ENCODE assay signal across 8 cellular contexts in the genomic region with DNA sequence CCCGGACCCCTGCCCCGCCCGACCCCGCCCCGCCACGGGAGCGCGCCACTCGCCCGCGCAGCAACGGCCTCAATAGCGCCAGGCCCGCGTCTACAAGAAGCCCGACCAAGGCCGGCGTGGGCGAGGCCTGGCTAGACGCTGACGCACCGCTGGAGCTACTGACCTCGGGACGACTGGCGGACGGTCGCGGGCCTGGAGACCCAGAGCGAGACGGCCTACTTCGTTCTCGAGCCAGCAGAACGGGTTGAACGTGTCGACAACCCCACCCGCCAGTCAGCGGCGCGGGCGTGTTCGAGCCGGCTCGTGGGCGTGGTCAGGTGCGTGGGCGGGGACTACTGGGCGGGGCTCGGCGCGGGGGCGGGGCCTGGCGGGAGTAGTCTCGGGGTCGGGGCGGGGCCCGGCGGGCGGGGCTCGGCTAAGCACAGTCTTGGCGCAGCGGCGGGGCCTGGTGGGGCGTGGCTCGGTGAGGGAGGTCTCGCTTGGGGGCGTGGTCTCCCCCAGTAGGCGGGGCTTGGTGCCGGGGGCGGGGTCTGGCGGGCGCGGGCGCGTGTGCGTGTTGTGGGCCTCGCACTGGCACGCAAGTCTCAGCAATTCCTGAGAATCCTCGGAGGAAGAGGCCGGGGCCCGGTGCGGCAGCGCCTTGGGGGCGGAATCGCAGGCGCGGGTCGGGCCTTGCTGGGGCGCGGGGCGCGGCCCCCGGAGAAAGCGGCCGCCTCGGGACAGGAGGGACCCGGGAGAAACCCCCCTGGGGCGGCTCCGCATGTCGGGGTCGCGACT. TPM values are rescaled to one million over a fixed set of nuclear protein-coding genes. Genes with fewer than 3 reads are reported as not detected.
DNase-seq lines count a peak whose midpoint lies in the region; ATAC-seq and TF ChIP-seq lines count a peak whose summit lies in the region.

A gene (minus strand): TSS at position 293 of the 777 bp plus-strand sequence. CDS start 5,080 bp downstream, outside the sequence.

- H3K27me3 ChIP-seq in kidney epithelial cell (ENCODE audit: control insufficient read depth, insufficient read depth, low read length), result no peaks in the 10 kb centered on the region

- ATAC-seq in GM19035 (IDR thresholded peaks at IDR 0.05; ENCODE audit: unreplicated experiment) (peak; percentile 45), HG03354 (IDR thresholded peaks at IDR 0.05; ENCODE audit: poor library complexity, severe bottlenecking, unreplicated experiment) (peak; percentile 48)

- DNase-seq in AG09309 (ENCODE audit: low read depth) (peak; percentile 75), NCI-H446 treated with DMSO at 0.1 percent for 48 hours (lab: John Stamatoyannopoulos, UW) (peak; percentile 88), cerebellar nuclear complex (lab: John Stamatoyannopoulos, UW) (peak; percentile 50 to 83), kidney epithelial cell (ENCODE audit: low read depth) (peak; percentile 60)
- DNase-seq in activated CD4-positive, alpha-beta T cell treated with anti-CD3 and anti-CD28 coated beads for 1 hour, result peak; percentile 99
- peak; percentile 100 for DNase-seq in stimulated activated CD4-positive, alpha-beta T cell treated with anti-CD3 and anti-CD28 coated beads, Interleukin-15, amount 100 ng/mL, for 24 hours

- TF ChIP-seq CTCF in AG09309 (IDR thresholded peaks at IDR 0.05; ENCODE audit: control insufficient read depth, insufficient read depth, low read depth, low read length, missing control alignments) (no peak), kidney epithelial cell (IDR thresholded peaks at IDR 0.05; ENCODE audit: insufficient read depth, low read length, poor library complexity, severe bottlenecking) (no peak)

- H3K4me3 ChIP-seq in AG09309 (ENCODE audit: control insufficient read depth, low read depth, low read length) (peak within 1 kb of the TSS; percentile 81), kidney epithelial cell (ENCODE audit: low read depth, low read length) (peak within 1 kb of the TSS; percentile 82)

- no peaks in the 10 kb centered on the region for H3K36me3 ChIP-seq in kidney epithelial cell (ENCODE audit: control insufficient read depth, insufficient read depth, low read length)

RNA-seq across cellular contexts. Expression of the gene that starts here (rescaled TPM):
- 229 and 251 TPM in 2 replicates for total RNA-seq in kidney epithelial cell

Comparison
In these comparisons a context has a peak if more than half of its experiments do, and no peak if none do; other contexts are left out.
1. Peak in every context shown above with its lines: DNase-seq, ATAC-seq and H3K4me3 ChIP-seq.